Comparison of ENCODE assay signal across 24 cellular contexts in the genomic region with DNA sequence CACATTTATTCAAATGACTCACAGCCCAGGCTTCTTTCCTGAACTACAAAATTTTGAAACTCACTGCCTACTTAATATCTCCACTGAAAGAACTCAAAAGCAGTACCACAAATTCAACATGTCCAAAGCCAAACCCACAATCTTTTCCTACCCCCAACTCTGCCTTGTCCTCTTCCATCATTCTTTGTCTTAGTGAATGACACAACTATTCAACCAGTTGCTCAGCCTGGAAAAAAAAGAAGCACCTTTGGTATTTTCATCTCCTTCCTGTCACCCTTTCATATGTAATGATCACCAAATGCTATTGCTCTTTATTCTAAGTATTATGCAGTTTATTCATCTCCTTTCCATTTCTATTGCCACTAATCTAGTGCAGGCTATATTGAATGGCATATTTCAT.
DNase-seq lines count a peak whose midpoint lies in the region; ATAC-seq and TF ChIP-seq lines count a peak whose summit lies in the region.
"Had no signal": no experiment of that assay in that cellular context is flagged by ENCODE, and none has a peak within 500 bp of the region (broad histone marks: within the 10 kb centered on the region; RNA-seq: fewer than 3 reads in every experiment).

No MANE protein-coding gene starts in this region.

- no peaks in the 10 kb centered on the region for H3F3A ChIP-seq in GM23248 (ENCODE audit: insufficient read depth)

- no peak overlapping the region for H3K56ac ChIP-seq in mesendoderm (ENCODE audit: low read length)

- intact Hi-C loops in Right ventricle myocardium superior (cut with DNase I) = no loop called here

- peaks cover 21% of the 10 kb centered on the region for H3K4me1 Mint-ChIP-seq in chondrocyte (ENCODE audit: low read depth)
- H3K4me1 Mint-ChIP-seq: B cell had no signal

- peak overlapping the region; percentile 67 for H2BK15ac ChIP-seq in mesendoderm (replicated peaks; ENCODE audit: low read depth)

- H3K79me2 ChIP-seq in GM23248 (ENCODE audit: insufficient read depth) (no peaks in the 10 kb centered on the region), mesendoderm (ENCODE audit: control insufficient read depth, insufficient read depth, low read length) (no peaks in the 10 kb centered on the region), Karpas-422 (ENCODE audit: low read length) (no peaks in the 10 kb centered on the region)

- H3K4me3 Mint-ChIP-seq in chondrocyte (ENCODE audit: unreplicated experiment) = no peak overlapping the region
- H3K4me3 Mint-ChIP-seq: B cell; CD8-positive, alpha-beta T cell had no signal

- H3K36me3 Mint-ChIP-seq in chondrocyte (ENCODE audit: low read depth) = no peaks in the 10 kb centered on the region
- H3K36me3 Mint-ChIP-seq: CD8-positive, alpha-beta T cell had no signal

- no peak overlapping the region for H3K4me3 ChIP-seq in GM23248
- no peak overlapping the region for H3K4me3 ChIP-seq in mesendoderm (ENCODE audit: low read length)
- no peak overlapping the region for H3K4me3 ChIP-seq in Karpas-422 (ENCODE audit: low read length)
- H3K4me3 ChIP-seq: GM12878, PC-9, SJSA1 had no signal

- H2AFZ ChIP-seq in GM23248 = no peak overlapping the region
- H2AFZ ChIP-seq in Karpas-422 (ENCODE audit: low read length) = no peak overlapping the region
- H2AFZ ChIP-seq: PC-9 had no signal

- no peak for TF ChIP-seq CTCF in chondrocyte (IDR thresholded peaks at IDR 0.05)

- no peak overlapping the region for H4K5ac ChIP-seq in mesendoderm (ENCODE audit: low read length)

- H3K9me2 ChIP-seq in GM23248 (ENCODE audit: insufficient read depth) (no peaks in the 10 kb centered on the region), Karpas-422 (replicated peaks; ENCODE audit: insufficient read depth, low read length) (no peaks in the 10 kb centered on the region)

- no peak overlapping the region for H2BK5ac ChIP-seq in mesendoderm (ENCODE audit: low read length)

- no peak overlapping the region for H3K4ac ChIP-seq in mesendoderm (ENCODE audit: low read depth, low read length)

- no peaks in the 10 kb centered on the region for H3K9me3 Mint-ChIP-seq in chondrocyte (ENCODE audit: low read depth)
- H3K9me3 Mint-ChIP-seq: CD8-positive, alpha-beta T cell had no signal

- peaks cover 8% of the 10 kb centered on the region; the same call in 1 of the 2 replicates for H3K4me1 ChIP-seq in GM23248 (ENCODE audit: insufficient read depth)
- H3K4me1 ChIP-seq in mesendoderm (ENCODE audit: control insufficient read depth, low read depth, low read length) = no peaks in the 10 kb centered on the region
- no peaks in the 10 kb centered on the region for H3K4me1 ChIP-seq in Karpas-422 (ENCODE audit: low read length)
- H3K4me1 ChIP-seq: Caco-2, SJSA1 had no signal

- no peaks in the 10 kb centered on the region for H3K36me3 ChIP-seq in GM23248 (ENCODE audit: low read depth)
- no peaks in the 10 kb centered on the region for H3K36me3 ChIP-seq in mesendoderm (ENCODE audit: control insufficient read depth, insufficient read depth, low read length)
- no peaks in the 10 kb centered on the region for H3K36me3 ChIP-seq in Karpas-422 (ENCODE audit: insufficient read depth, low read length)
- H3K36me3 ChIP-seq: SJSA1 had no signal

- no peak overlapping the region for H3K27ac ChIP-seq in GM23248
- no peak overlapping the region for H3K27ac ChIP-seq in mesendoderm (ENCODE audit: low read depth, low read length)
- no peak overlapping the region for H3K27ac ChIP-seq in Karpas-422 (ENCODE audit: low read length)
- H3K27ac ChIP-seq: C4-2B, PC-9, SJSA1 had no signal

- H3K27ac Mint-ChIP-seq in chondrocyte (ENCODE audit: unreplicated experiment) = peak overlapping the region; percentile 85
- H3K27ac Mint-ChIP-seq: B cell; CD8-positive, alpha-beta T cell had no signal

- H2BK120ac ChIP-seq in mesendoderm (ENCODE audit: low read depth, low read length) = no peak overlapping the region

- H3K4me2 ChIP-seq in GM23248 (ENCODE audit: unreplicated experiment) (no peak overlapping the region), mesendoderm (ENCODE audit: low read length) (no peak overlapping the region), Karpas-422 (ENCODE audit: low read depth, low read length, poor library complexity, severe bottlenecking) (no peak overlapping the region)
- H3K4me2 ChIP-seq: PC-9 had no signal

- no peak overlapping the region for H2AK5ac ChIP-seq in mesendoderm (ENCODE audit: low read length)

- H3K9me3 ChIP-seq in GM23248 (ENCODE audit: low read depth) (no peaks in the 10 kb centered on the region), Karpas-422 (ENCODE audit: low read length) (no peaks in the 10 kb centered on the region)
- H3K9me3 ChIP-seq: Caco-2, SJSA1 had no signal

- no peak overlapping the region for H3K23ac ChIP-seq in mesendoderm (ENCODE audit: low read length)

- H3K9ac ChIP-seq in GM23248 (no peak overlapping the region), mesendoderm (ENCODE audit: low read length) (no peak overlapping the region), Karpas-422 (ENCODE audit: low read length) (no peak overlapping the region)

- peak; percentile 45 for DNase-seq in GM23248
- peak; percentile 4 for DNase-seq in LHCN-M2 (ENCODE audit: low read depth)
- no peak for DNase-seq in chondrocyte (ENCODE audit: low spot score)
- no peak for DNase-seq in mesendoderm
- no peak for DNase-seq in Karpas-422
- no peak for DNase-seq in AG08395 (ENCODE audit: low spot score)
- DNase-seq in A172 (ENCODE audit: low spot score) = no peak
- DNase-seq in Right ventricle myocardium superior = no peak
- DNase-seq: Caco-2; CD8-positive, alpha-beta T cell; HCEC 1CT; KBM-7; NCI-H1048; NCI-H1417; NCI-H1694; NCI-H2029 treated with DMSO at 0.1 percent for 48 hours; NCI-H446 treated with DMSO at 0.1 percent for 48 hours; NCI-H526 treated with DMSO at 0.1 percent for 48 hours; PC-9 had no signal

- no peak overlapping the region for H3K18ac ChIP-seq in mesendoderm (ENCODE audit: low read length)

- H3K27me3 ChIP-seq in GM23248 (replicated peaks; ENCODE audit: insufficient read depth) (no peaks in the 10 kb centered on the region), mesendoderm (ENCODE audit: insufficient read depth, low read length, poor library complexity) (no peaks in the 10 kb centered on the region), Karpas-422 (ENCODE audit: low read length) (no peaks in the 10 kb centered on the region)
- H3K27me3 ChIP-seq: SJSA1 had no signal

- no peaks in the 10 kb centered on the region for H3K27me3 Mint-ChIP-seq in chondrocyte (ENCODE audit: low read depth)
- H3K27me3 Mint-ChIP-seq: B cell had no signal

- in situ Hi-C loops in GM23248 (cut with MboI) = no loop called here

- no peaks in the 10 kb centered on the region for H3K79me1 ChIP-seq in mesendoderm (ENCODE audit: low read length)

- H4K20me1 ChIP-seq in GM23248 (ENCODE audit: insufficient read depth) (no peaks in the 10 kb centered on the region), Karpas-422 (ENCODE audit: insufficient read depth, low read depth, low read length) (no peaks in the 10 kb centered on the region)

- H4K8ac ChIP-seq in mesendoderm (ENCODE audit: low read depth, low read length) = no peak overlapping the region

- no peak for ATAC-seq in Right ventricle myocardium superior (ENCODE audit: poor library complexity)
- ATAC-seq: CD8-positive, alpha-beta T cell; GM12878; Right ventricle myocardium inferior had no signal

Comparison
In these comparisons a context has a peak if more than half of its experiments do, and no peak if none do; other contexts are left out.
1. DNase-seq: peak in GM23248 (single experiment) and LHCN-M2 (single experiment); none in chondrocyte (single experiment), mesendoderm (single experiment), Karpas-422 (single experiment), AG08395 (single experiment), A172 (single experiment) and Right ventricle myocardium superior (single experiment).